In the genomic region with DNA sequence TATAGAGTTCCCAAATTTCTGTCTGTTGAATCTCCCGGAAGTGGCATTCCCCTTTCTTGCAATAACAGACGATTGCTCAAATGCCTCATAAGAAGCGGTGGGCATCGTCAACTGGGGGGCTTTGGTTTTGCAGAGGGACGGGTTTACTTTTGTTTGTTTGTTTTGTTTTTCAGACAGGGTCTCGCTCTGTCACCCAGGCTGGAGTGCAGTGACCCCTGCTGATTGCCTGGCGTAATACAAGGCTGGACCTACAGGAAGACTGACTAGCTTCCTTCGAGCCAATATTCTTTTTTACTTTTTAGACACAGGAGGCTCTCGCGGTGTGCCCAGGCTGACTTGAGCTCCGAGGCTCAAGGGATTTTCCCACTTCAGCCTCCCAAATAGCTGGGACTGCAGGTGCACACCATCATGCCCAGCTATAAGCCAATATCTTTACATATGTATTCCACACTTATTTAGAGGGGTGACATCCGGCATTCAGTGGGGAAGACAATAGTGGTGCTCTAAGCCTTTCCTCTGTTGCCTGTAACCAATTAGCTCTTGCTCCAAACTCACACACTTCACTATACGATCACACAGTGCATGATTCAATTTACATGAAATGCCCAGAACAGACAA, we compare ENCODE assay signal across 8 cellular contexts. TPM values are rescaled to one million over a fixed set of nuclear protein-coding genes. Genes with fewer than 3 reads are reported as not detected.
DNase-seq lines count a peak whose midpoint lies in the region; ATAC-seq and TF ChIP-seq lines count a peak whose summit lies in the region.

No MANE protein-coding gene starts in this region.

- H3K36me3 Mint-ChIP-seq in neural progenitor cell = no peaks in the 10 kb centered on the region

- no peak for TF ChIP-seq EP300 in suprapubic skin (IDR thresholded peaks at IDR 0.05)

- H3K4me1 ChIP-seq in neural progenitor cell = peaks cover 24% of the 10 kb centered on the region
- no peaks in the 10 kb centered on the region for H3K4me1 ChIP-seq in suprapubic skin

- H3K4me3 ChIP-seq in neural progenitor cell (no peak overlapping the region), suprapubic skin (no peak overlapping the region)

- H3K36me3 ChIP-seq in neural progenitor cell (no peaks in the 10 kb centered on the region), suprapubic skin (no peaks in the 10 kb centered on the region)

- H3F3A ChIP-seq in neural progenitor cell (ENCODE audit: low read depth) = peaks cover 22% of the 10 kb centered on the region

- H3K9ac ChIP-seq in neural progenitor cell = no peak overlapping the region

- TF ChIP-seq POLR2A in suprapubic skin (IDR thresholded peaks at IDR 0.05) = no peak

- H3K4me2 ChIP-seq in neural progenitor cell = peak overlapping the region; percentile 40

- no peaks in the 10 kb centered on the region for H3K9me3 Mint-ChIP-seq in neural progenitor cell

- DNase-seq in D341Med (ENCODE audit: low spot score) (peak; percentile 33), T-helper 1 cell (peak in 3 of 5 donors; percentile 6 to 51 (median 27)), dermis blood vessel endothelial cell (peak; percentile 59), neural progenitor cell (ENCODE audit: low spot score) (peak; percentile 66), DMS153 treated with DMSO at 0.1 percent for 48 hours (lab: John Stamatoyannopoulos, UW; ENCODE audit: unreplicated experiment) (no peak), suprapubic skin (ENCODE audit: low spot score in 2 of 2) (no peak)

- H3K79me2 ChIP-seq in neural progenitor cell (ENCODE audit: low read depth) = no peaks in the 10 kb centered on the region

- H3K9me3 ChIP-seq in neural progenitor cell (ENCODE audit: low read depth) = no peaks in the 10 kb centered on the region
- H3K9me3 ChIP-seq in suprapubic skin = no peaks in the 10 kb centered on the region

- H3K27me3 ChIP-seq in neural progenitor cell = no peaks in the 10 kb centered on the region
- peaks cover 4% of the 10 kb centered on the region for H3K27me3 ChIP-seq in suprapubic skin

- H4K20me1 ChIP-seq in neural progenitor cell (ENCODE audit: low read depth) = no peaks in the 10 kb centered on the region

- H3K27ac ChIP-seq in neural progenitor cell (no peak overlapping the region), suprapubic skin (no peak overlapping the region)

- TF ChIP-seq CTCF in neural progenitor cell (IDR thresholded peaks at IDR 0.05) (peak; percentile 68), suprapubic skin (IDR thresholded peaks at IDR 0.05) (peak in 1 of 2 donors; percentile 23)

- H3K27ac Mint-ChIP-seq in neural progenitor cell = no peak overlapping the region

- no peak overlapping the region for H3K4me3 Mint-ChIP-seq in neural progenitor cell

- H3K27me3 Mint-ChIP-seq in neural progenitor cell (ENCODE audit: insufficient read depth, low read depth) = no peaks in the 10 kb centered on the region

- H3K4me1 Mint-ChIP-seq in neural progenitor cell = peaks cover 26% of the 10 kb centered on the region

- ATAC-seq in GM19324 (IDR thresholded peaks at IDR 0.05; ENCODE audit: low FRiP score, unreplicated experiment) (peak; percentile 79), HG03354 (IDR thresholded peaks at IDR 0.05; ENCODE audit: poor library complexity, severe bottlenecking, unreplicated experiment) (peak; percentile 85)

- WGBS in suprapubic skin = 31% methylated on average over 13 of the region's 13 CpGs

- H2AFZ ChIP-seq in neural progenitor cell (replicated peaks) = no peak overlapping the region

RNA-seq across cellular contexts. Expression of gene FHIP2A, which starts 58.1 kb away (rescaled TPM):
- total RNA-seq in dermis blood vessel endothelial cell = 34.9 and 44.5 TPM in 2 replicates
- 24.1 and 28.2 TPM in 2 replicates for total RNA-seq in neural progenitor cell (ENCODE audit: low replicate concordance)
- total RNA-seq in suprapubic skin = 10 to 100 TPM; 12.6 to 62.0 (median 17.4) TPM

RNA-seq across cellular contexts. Expression of gene TRUB1, which starts 58.3 kb away (rescaled TPM):
- total RNA-seq in dermis blood vessel endothelial cell (28.0 and 28.6 TPM in 2 replicates), neural progenitor cell (ENCODE audit: low replicate concordance) (27.2 and 41.9 TPM in 2 replicates), suprapubic skin (10 to 100 TPM; 11.6 to 28.6 (median 15.0) TPM)

Comparison
In these comparisons a context has a peak if more than half of its experiments do, and no peak if none do; other contexts are left out.
1. DNase-seq: peak in D341Med (single experiment), T-helper 1 cell (3 of 5), dermis blood vessel endothelial cell (single experiment) and neural progenitor cell (single experiment); none in DMS153 treated with DMSO at 0.1 percent for 48 hours (single experiment) and suprapubic skin (0 of 2).